8 cellular contexts compared by ENCODE assay signal in the genomic region with DNA sequence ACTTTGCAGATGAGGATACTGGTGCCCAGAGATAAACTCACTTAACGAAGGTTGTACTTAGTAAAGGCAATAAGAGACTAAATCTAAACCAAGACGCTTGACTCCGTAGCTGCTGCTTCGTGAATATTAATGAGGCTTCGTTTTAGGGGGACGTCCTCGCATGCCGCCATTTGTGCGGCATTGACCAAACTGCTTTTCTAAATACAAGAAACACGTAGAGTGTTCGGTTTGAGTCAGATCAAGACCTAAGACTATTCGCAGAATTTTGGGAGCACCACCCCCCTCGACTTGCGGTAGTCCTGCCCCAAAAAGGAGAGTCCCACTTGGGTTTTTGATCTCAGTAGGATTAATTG. TPM values are rescaled to one million over a fixed set of nuclear protein-coding genes. Genes with fewer than 3 reads are reported as not detected.
DNase-seq lines count a peak whose midpoint lies in the region; ATAC-seq, FAIRE-seq and TF ChIP-seq lines count a peak whose summit lies in the region.

No MANE protein-coding gene starts in this region.

- no peak for TF ChIP-seq CTCF in AG09309 (IDR thresholded peaks at IDR 0.05; ENCODE audit: control insufficient read depth, insufficient read depth, low read depth, low read length, missing control alignments)
- TF ChIP-seq CTCF in K562 (IDR thresholded peaks at IDR 0.05 in 2 of 3, conservative IDR thresholded peaks at IDR 0.05 in 1 of 3; ENCODE audit: insufficient read depth in 2 of 3, low read depth in 1 of 3, low read length in 3 of 3), result no peak
- TF ChIP-seq CTCF in vagina (IDR thresholded peaks at IDR 0.05), result no peak

- no peak overlapping the region for H2AFZ ChIP-seq in K562 (ENCODE audit: low read depth, low read length)

- CTCF ChIA-PET in K562 (lab: Yijun Ruan, JAX; ENCODE audit: low intra/inter-chr PET ratio), result no interaction called here

- TSS peak; percentile 34 for BruUV-seq in K562 (replicated peaks; lab: Mats Ljungman, UMichigan)

- H3K9me1 ChIP-seq in K562 (ENCODE audit: control insufficient read depth, insufficient read depth, low read length), result peaks cover 8% of the 10 kb centered on the region

- H3K27me3 ChIP-seq in HUES6 (ENCODE audit: control insufficient read depth, insufficient read depth, low read length) (no peaks in the 10 kb centered on the region), K562 (ENCODE audit: control insufficient read depth in 2 of 2, insufficient read depth in 2 of 2, low read length in 2 of 2) (no peaks in the 10 kb centered on the region), muscle layer of colon (ENCODE audit: control insufficient read depth in 1 of 2, insufficient read depth in 2 of 2, low read length in 2 of 2) (no peaks in the 10 kb centered on the region), vagina (no peaks in the 10 kb centered on the region)

- WGBS in K562 (ENCODE audit: insufficient coverage, low coverage, missing lambda C conversion rate), result 0% methylated on average over 14 of the region's 14 CpGs

- TF ChIP-seq EP300 in K562 (IDR thresholded peaks at IDR 0.05; ENCODE audit: low read length), result no peak

- POLR2A ChIA-PET in K562 (lab: Yijun Ruan, JAX), result interaction anchor here (0.6 to 3.6 kb wide), 22 partner anchors 11 to 1390 kb away, joined by 3 to 38 read pairs (median 4); no protein-coding TSS in a partner anchor

- peaks cover 58% of the 10 kb centered on the region for H4K20me1 ChIP-seq in K562 (replicated peaks; ENCODE audit: control insufficient read depth, insufficient read depth, low read length)

- peak overlapping the region; percentile 99 for H3K9ac ChIP-seq in HUES6 (ENCODE audit: low read length)
- peak overlapping the region; percentile 97 to 100 for H3K9ac ChIP-seq in K562 (ENCODE audit: insufficient read depth in 1 of 2, low read depth in 2 of 2, low read length in 2 of 2)
- H3K9ac ChIP-seq in muscle layer of colon (ENCODE audit: low read length), result no peak overlapping the region

- TF ChIP-seq POLR2A in K562 (conservative IDR thresholded peaks at IDR 0.05) (no peak), vagina (IDR thresholded peaks at IDR 0.05) (no peak)

- in situ Hi-C loops in K562 (cut with MboI), result no loop called here

- no peaks in the 10 kb centered on the region for H3K9me3 ChIP-seq in HUES6 (ENCODE audit: control insufficient read depth, insufficient read depth, low read depth, low read length)
- H3K9me3 ChIP-seq in K562 (replicated peaks; ENCODE audit: control insufficient read depth, insufficient read depth, low read depth, low read length), result no peaks in the 10 kb centered on the region; the same call in 1 of the 2 replicates
- no peaks in the 10 kb centered on the region for H3K9me3 ChIP-seq in muscle layer of colon (ENCODE audit: low read length)
- H3K9me3 ChIP-seq in vagina, result no peaks in the 10 kb centered on the region

- no peak for TF ChIP-seq RAD21 in K562 (CRISPR knock-in tag; conservative IDR thresholded peaks at IDR 0.05 in 1 of 2, IDR thresholded peaks at IDR 0.05 in 1 of 2)

- peaks cover 74% of the 10 kb centered on the region for H3K79me2 ChIP-seq in K562 (ENCODE audit: control insufficient read depth, insufficient read depth, low read length)

- DNase-seq in AG09309 (ENCODE audit: low read depth), result no peak
- DNase-seq in K562 (ENCODE audit: extremely low read depth in 1 of 4, low spot score in 3 of 4), result no peak
- no peak for DNase-seq in vagina (ENCODE audit: extremely low spot score in 2 of 2)
- no peak for DNase-seq in T-helper 9 cell
- DNase-seq in left colon, result no peak

- H3K27ac ChIP-seq in HUES6 (ENCODE audit: low read depth, low read length), result peak overlapping the region; percentile 98
- peak overlapping the region; percentile 91 for H3K27ac ChIP-seq in K562 (ENCODE audit: extremely low read depth, low read depth, low read length)
- H3K27ac ChIP-seq in muscle layer of colon (ENCODE audit: low read depth, low read length), result peak overlapping the region; percentile 5
- H3K27ac ChIP-seq in vagina, result no peak overlapping the region

- FAIRE-seq in K562 (lab: Jason Lieb, UNC), result no peak

- ATAC-seq in K562 (no peak), left colon (no peak), HG02885 (IDR thresholded peaks at IDR 0.05; ENCODE audit: poor library complexity, unreplicated experiment) (no peak)

- H3K4me1 ChIP-seq in HUES6 (ENCODE audit: control insufficient read depth, insufficient read depth, low read length) (peaks cover 16% of the 10 kb centered on the region), K562 (replicated peaks in 1 of 2; ENCODE audit: control insufficient read depth in 2 of 2, insufficient read depth in 2 of 2, low read length in 2 of 2) (peaks cover 9 to 11% of the 10 kb centered on the region in 2 experiments; a peak in 4 of 5 replicates), muscle layer of colon (ENCODE audit: insufficient read depth, low read length) (peaks cover 13% of the 10 kb centered on the region), vagina (peaks cover 47% of the 10 kb centered on the region)

- H3K4me3 ChIP-seq in AG09309 (ENCODE audit: control insufficient read depth, low read depth, low read length), result peak overlapping the region; percentile 100
- peak overlapping the region; percentile 89 for H3K4me3 ChIP-seq in HUES6 (ENCODE audit: low read depth, low read length)
- H3K4me3 ChIP-seq in K562, result peak overlapping the region; percentile 93
- H3K4me3 ChIP-seq in muscle layer of colon (ENCODE audit: low read depth in 1 of 2, low read length in 2 of 2), result peak overlapping the region; percentile 47 to 94
- H3K4me3 ChIP-seq in vagina, result peak overlapping the region; percentile 93 to 95

- intact Hi-C loops in K562 (cut with micrococcal nuclease) (no loop called here), vagina (cut with DNase I) (no loop called here), left colon (cut with DNase I, micrococcal nuclease) (no loop called here)

- H3K4me2 ChIP-seq in K562 (ENCODE audit: insufficient read depth, low read length), result peak overlapping the region; percentile 98

- peaks cover 54% of the 10 kb centered on the region for H3K36me3 ChIP-seq in HUES6 (ENCODE audit: control insufficient read depth, insufficient read depth, low read length)
- peaks cover 54% of the 10 kb centered on the region for H3K36me3 ChIP-seq in K562 (ENCODE audit: control insufficient read depth, insufficient read depth, low read length)
- peaks cover 24% of the 10 kb centered on the region for H3K36me3 ChIP-seq in muscle layer of colon (ENCODE audit: insufficient read depth, low read length)
- H3K36me3 ChIP-seq in vagina, result peaks cover 7 to 15% of the 10 kb centered on the region in 2 donors

TF ChIP-seq in K562, 482 proteins besides CTCF, POLR2A, EP300 and RAD21 (continues in another document):
- TF ChIP-seq ZNF143 (CRISPR knock-in tag; IDR thresholded peaks at IDR 0.05) (no peak), KLF16 (IDR thresholded peaks at IDR 0.05) (no peak)

RNA-seq across cellular contexts. Expression of gene NPM1, which starts 1.1 kb away (rescaled TPM):
- total RNA-seq in K562 (2011; cell fraction: chromatin; rRNA removed; ENCODE audit: low replicate concordance), result 380 and 708 TPM in 2 replicates
- total RNA-seq in K562 (2011; cell fraction: nucleolus; rRNA removed), result 320 and 388 TPM in 2 replicates
- 349 and 479 TPM in 2 replicates for total RNA-seq in K562 (2011; cell fraction: nucleoplasm; rRNA removed)
- total RNA-seq in K562 (2014; rRNA removed) (2,275 and 2,438 TPM in 2 replicates), K562 (2014; rRNA removed; fragmentation: Illumina TruSeq; extraction: Trizol) (6,105 and 6,135 TPM in 2 replicates), K562 (2015; rRNA removed; fragmentation: Illumina TruSeq; extraction: Trizol) (5,186 and 5,639 TPM in 2 replicates), K562 (2021) (2,894 and 2,951 TPM in 2 replicates), vagina (526 TPM), left colon (100 to 1,000 TPM; 407 to 440 TPM)
- polyA plus RNA-seq in K562 (2011; rRNA removed) (2,553 and 3,164 TPM in 2 replicates), K562 (2014; fragmentation: Illumina TruSeq; extraction: Trizol) (4,182 and 5,696 TPM in 2 replicates), K562 (2014; fragmentation: Nextera tagmentation; extraction: Ambion mirVana) (1,000 to 10,000 TPM; 4,099 to 6,909 TPM), K562 (2014; rRNA removed) (2,789 and 6,654 TPM in 2 replicates)
- 324 and 4,326 TPM in 2 replicates for polyA plus RNA-seq in K562 (2011; cell fraction: cytosol; rRNA removed)
- polyA plus RNA-seq in K562 (2011; cell fraction: nucleus; rRNA removed), result 680 and 968 TPM in 2 replicates
- polyA plus RNA-seq in K562 (2012), result 3,341 and 5,906 TPM in 2 replicates
- polyA minus RNA-seq in K562 (2011; rRNA and poly(A)+ RNA removed), result 1,992 and 2,499 TPM in 2 replicates
- polyA minus RNA-seq in K562 (2011; cell fraction: cytosol; rRNA and poly(A)+ RNA removed), result 3,102 and 3,979 TPM in 2 replicates
- 305 and 418 TPM in 2 replicates for polyA minus RNA-seq in K562 (2011; cell fraction: nucleus; rRNA and poly(A)+ RNA removed)

RNA-seq across cellular contexts. Expression of gene FGF18, which starts 30.7 kb away (rescaled TPM):
- 0.21 TPM in 1 of 2 replicates, not detected in the other for total RNA-seq in K562 (2011; cell fraction: chromatin; rRNA removed; ENCODE audit: low replicate concordance)
- 0.17 TPM in 1 of 2 replicates, not detected in the other for total RNA-seq in K562 (2011; cell fraction: nucleolus; rRNA removed)
- total RNA-seq in K562 (2011; cell fraction: nucleoplasm; rRNA removed), result not detected in 2 replicates
- total RNA-seq in K562 (2014; rRNA removed) (0.05 TPM in 1 of 2 replicates, not detected in the other), K562 (2014; rRNA removed; fragmentation: Illumina TruSeq; extraction: Trizol) (not detected in 2 replicates), K562 (2015; rRNA removed; fragmentation: Illumina TruSeq; extraction: Trizol) (not detected in 2 replicates), K562 (2021) (0.18 TPM in 1 of 2 replicates, not detected in the other), vagina (1.7 TPM), left colon (under 1 TPM; 0.31 to 0.43 TPM)
- polyA plus RNA-seq in K562 (2011; rRNA removed) (not detected in 2 replicates), K562 (2014; fragmentation: Illumina TruSeq; extraction: Trizol) (not detected in 2 replicates), K562 (2014; fragmentation: Nextera tagmentation; extraction: Ambion mirVana) (not detected), K562 (2014; rRNA removed) (0.11 TPM in 1 of 2 replicates, not detected in the other)
- 0.06 TPM in 1 of 2 replicates, not detected in the other for polyA plus RNA-seq in K562 (2011; cell fraction: cytosol; rRNA removed)
- polyA plus RNA-seq in K562 (2011; cell fraction: nucleus; rRNA removed), result 0.11 and 0.22 TPM in 2 replicates
- polyA plus RNA-seq in K562 (2012), result 0.04 and 0.05 TPM in 2 replicates
- polyA minus RNA-seq in K562 (2011; rRNA and poly(A)+ RNA removed), result not detected in 2 replicates
- not detected in 2 replicates for polyA minus RNA-seq in K562 (2011; cell fraction: cytosol; rRNA and poly(A)+ RNA removed)
- 0.13 and 0.22 TPM in 2 replicates for polyA minus RNA-seq in K562 (2011; cell fraction: nucleus; rRNA and poly(A)+ RNA removed)
